In the genomic region with DNA sequence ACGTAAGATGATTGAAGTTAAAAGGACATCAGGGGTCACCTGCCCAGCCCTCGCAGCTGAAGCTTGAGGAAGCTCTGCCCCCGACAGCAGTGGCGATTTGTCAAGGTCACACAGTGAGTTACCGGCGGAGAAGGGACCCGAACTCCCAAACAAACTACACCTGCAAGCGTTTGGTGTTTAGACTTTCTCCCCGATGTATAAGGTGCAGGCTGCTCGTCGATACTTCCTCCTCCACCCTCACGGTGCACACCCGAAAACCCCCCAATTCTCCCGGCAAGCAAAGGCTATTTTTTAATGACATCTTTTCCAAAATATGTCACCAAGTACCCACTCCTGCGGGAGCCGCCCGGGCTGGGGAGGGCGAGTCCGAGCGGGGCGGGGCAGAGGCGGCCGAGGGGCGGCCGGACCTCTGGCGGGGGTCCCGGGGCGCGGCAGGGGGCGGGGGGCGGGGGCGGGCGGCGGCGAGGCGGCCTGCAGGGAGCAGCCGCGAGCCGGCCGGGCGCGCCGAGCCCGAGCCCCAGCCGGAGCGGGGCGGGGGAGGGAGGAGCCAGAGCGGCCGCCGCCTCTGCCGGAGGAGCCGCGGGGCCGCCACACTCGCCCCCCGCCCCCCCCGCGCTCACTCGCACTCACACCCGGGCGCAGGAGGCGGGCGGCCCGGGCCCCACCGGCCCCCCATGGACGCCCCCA, we compare ENCODE assay signal across 8 cellular contexts. TPM values are rescaled to one million over a fixed set of nuclear protein-coding genes. Genes with fewer than 3 reads are reported as not detected.
DNase-seq lines count a peak whose midpoint lies in the region; ATAC-seq, FAIRE-seq and TF ChIP-seq lines count a peak whose summit lies in the region.

A gene with protein sequence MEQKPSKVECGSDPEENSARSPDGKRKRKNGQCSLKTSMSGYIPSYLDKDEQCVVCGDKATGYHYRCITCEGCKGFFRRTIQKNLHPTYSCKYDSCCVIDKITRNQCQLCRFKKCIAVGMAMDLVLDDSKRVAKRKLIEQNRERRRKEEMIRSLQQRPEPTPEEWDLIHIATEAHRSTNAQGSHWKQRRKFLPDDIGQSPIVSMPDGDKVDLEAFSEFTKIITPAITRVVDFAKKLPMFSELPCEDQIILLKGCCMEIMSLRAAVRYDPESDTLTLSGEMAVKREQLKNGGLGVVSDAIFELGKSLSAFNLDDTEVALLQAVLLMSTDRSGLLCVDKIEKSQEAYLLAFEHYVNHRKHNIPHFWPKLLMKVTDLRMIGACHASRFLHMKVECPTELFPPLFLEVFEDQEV (plus strand): TSS at position 619 of the 687 bp plus-strand sequence. CDS start 11,524 bp downstream, outside the sequence.

- no peaks in the 10 kb centered on the region for H3K36me3 Mint-ChIP-seq in T-helper 1 cell treated with Interleukin-12 subunit alpha and Interleukin-12 subunit beta and Interleukin-4 antibody, amounts not matched to agents 30 μg/mL and 1 μg/mL, for 36 hours (ENCODE audit: low read depth)
- H3K36me3 Mint-ChIP-seq in progenitor cell of endocrine pancreas (ENCODE audit: insufficient read depth): no peaks in the 10 kb centered on the region

- no peaks in the 10 kb centered on the region for H3K9me3 Mint-ChIP-seq in T-helper 1 cell treated with Interleukin-12 subunit alpha and Interleukin-12 subunit beta and Interleukin-4 antibody, amounts not matched to agents 30 μg/mL and 1 μg/mL, for 36 hours
- H3K9me3 Mint-ChIP-seq in progenitor cell of endocrine pancreas (ENCODE audit: low read depth): no peaks in the 10 kb centered on the region

- H3K27me3 ChIP-seq in right cardiac atrium (ENCODE audit: control insufficient read depth, insufficient read depth): no peaks in the 10 kb centered on the region

- H3K4me3 ChIP-seq in right cardiac atrium (ENCODE audit: low read length): peak within 1 kb of the TSS; percentile 84

- FAIRE-seq in GM18507 (lab: Jason Lieb, UNC) (peak; percentile 9), HTR-8/SVneo (lab: Jason Lieb, UNC) (peak; percentile 60)

- peak within 1 kb of the TSS; percentile 42 for H3K27ac Mint-ChIP-seq in T-helper 1 cell treated with Interleukin-12 subunit alpha and Interleukin-12 subunit beta and Interleukin-4 antibody, amounts not matched to agents 30 μg/mL and 1 μg/mL, for 36 hours
- peak within 1 kb of the TSS; percentile 91 for H3K27ac Mint-ChIP-seq in progenitor cell of endocrine pancreas

- H3K27ac ChIP-seq in right cardiac atrium (ENCODE audit: low read length): peak within 1 kb of the TSS; percentile 97

- peaks cover 18% of the 10 kb centered on the region for H3K4me1 Mint-ChIP-seq in T-helper 1 cell treated with Interleukin-12 subunit alpha and Interleukin-12 subunit beta and Interleukin-4 antibody, amounts not matched to agents 30 μg/mL and 1 μg/mL, for 36 hours (ENCODE audit: low read depth)
- H3K4me1 Mint-ChIP-seq in progenitor cell of endocrine pancreas (ENCODE audit: low read depth): peaks cover 33% of the 10 kb centered on the region

- H3K4me1 ChIP-seq in right cardiac atrium (ENCODE audit: control insufficient read depth, insufficient read depth, low read length): peaks cover 9% of the 10 kb centered on the region

- no peak for DNase-seq in A172 (ENCODE audit: low spot score)
- peak; percentile 54 for DNase-seq in GM18507 (ENCODE audit: extremely low spot score, insufficient read length, low read depth)
- DNase-seq in HTR-8/SVneo (ENCODE audit: insufficient read length, low spot score): no peak
- DNase-seq in anterior cingulate cortex (lab: John Stamatoyannopoulos, UW): peak in 41 of 58 donors; percentile 46 to 81 (median 65)
- DNase-seq in right cardiac atrium: peak; percentile 73 to 93 (median 92)
- DNase-seq in progenitor cell of endocrine pancreas (ENCODE audit: low spot score, unreplicated experiment): peak; percentile 42

- ATAC-seq in right cardiac atrium (peak; percentile 63 to 75), HG02938 (IDR thresholded peaks at IDR 0.05; ENCODE audit: unreplicated experiment) (no peak)

- intact Hi-C loops in right cardiac atrium (cut with DNase I): loop anchor here in 2 of 4 donors (2.0 to 5.0 kb wide), 2 partner anchors 24 to 35 kb away; no protein-coding TSS in a partner anchor

- peak within 1 kb of the TSS; percentile 81 for H3K4me3 Mint-ChIP-seq in T-helper 1 cell treated with Interleukin-12 subunit alpha and Interleukin-12 subunit beta and Interleukin-4 antibody, amounts not matched to agents 30 μg/mL and 1 μg/mL, for 36 hours
- peak within 1 kb of the TSS; percentile 87 for H3K4me3 Mint-ChIP-seq in progenitor cell of endocrine pancreas (ENCODE audit: low read depth)

- H3K9me3 ChIP-seq in right cardiac atrium (ENCODE audit: control insufficient read depth, low read length): no peaks in the 10 kb centered on the region

- no peak for TF ChIP-seq CTCF in progenitor cell of endocrine pancreas (IDR thresholded peaks at IDR 0.05; ENCODE audit: unreplicated experiment)

- WGBS in right cardiac atrium: 1% methylated on average over 66 of the region's 66 CpGs

- peaks cover 60% of the 10 kb centered on the region for H3K27me3 Mint-ChIP-seq in T-helper 1 cell treated with Interleukin-12 subunit alpha and Interleukin-12 subunit beta and Interleukin-4 antibody, amounts not matched to agents 30 μg/mL and 1 μg/mL, for 36 hours (ENCODE audit: low read depth)
- H3K27me3 Mint-ChIP-seq in progenitor cell of endocrine pancreas: peaks cover 28% of the 10 kb centered on the region

RNA-seq across cellular contexts. Expression of the gene that starts here (rescaled TPM):
- total RNA-seq in A172 (2014; rRNA removed; shearing (Covaris generic)): 14.5 and 17.8 TPM in 2 replicates
- total RNA-seq in right cardiac atrium: 10 to 100 TPM; 80.6 to 99.5 (median 95.9) TPM
- 73.3 TPM for polyA plus RNA-seq in right cardiac atrium
- total RNA-seq in progenitor cell of endocrine pancreas: 21.3 and 25.0 TPM in 2 replicates

Comparison
In these comparisons a context has a peak if more than half of its experiments do, and no peak if none do; other contexts are left out.
1. DNase-seq: peak in GM18507 (single experiment), anterior cingulate cortex (41 of 58), right cardiac atrium (3 of 3) and progenitor cell of endocrine pancreas (single experiment); none in A172 (single experiment) and HTR-8/SVneo (single experiment).